In the genomic region with DNA sequence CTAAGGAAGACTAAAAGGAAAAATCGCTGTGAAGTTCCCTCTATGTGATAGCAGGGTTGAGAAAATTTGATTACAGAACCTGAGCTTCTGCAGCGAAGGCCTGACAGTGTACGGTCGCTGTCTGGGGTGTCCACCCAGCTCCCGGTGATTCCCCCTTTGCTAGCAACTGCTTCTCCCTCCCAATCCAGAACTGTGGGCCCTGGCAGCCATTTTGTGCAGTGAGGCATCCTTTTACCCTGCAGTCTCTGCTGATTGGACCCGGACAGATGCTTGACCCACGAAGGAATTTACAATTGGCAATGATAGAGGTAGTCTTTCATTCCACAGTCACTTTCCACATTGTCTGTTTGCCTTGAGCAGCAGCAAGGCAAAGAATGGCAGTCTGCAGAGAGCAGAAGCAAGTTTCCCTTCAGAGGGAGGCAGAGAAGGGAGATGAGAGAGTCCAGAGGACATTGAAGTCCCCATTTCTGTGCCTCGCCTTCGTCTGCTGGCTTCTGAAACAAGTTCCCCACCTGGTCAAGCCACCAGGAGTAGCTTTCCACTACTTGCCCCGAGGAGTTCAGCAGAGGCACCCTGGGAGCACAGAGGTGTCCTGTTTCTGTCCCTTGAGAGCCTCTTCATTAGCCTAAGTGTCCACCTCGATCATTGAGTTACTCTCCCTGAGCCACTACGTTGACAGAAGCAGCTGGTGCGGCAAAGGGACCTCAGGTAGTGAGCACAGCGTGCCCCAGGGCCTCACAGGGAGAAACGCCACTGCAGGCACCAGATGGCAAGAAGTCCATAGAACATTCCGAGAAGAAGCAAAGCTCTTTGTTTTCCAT, we compare ENCODE assay signal across 2 cellular contexts.
TF ChIP-seq lines count a peak whose summit lies in the region.

No MANE protein-coding gene starts in this region.

TF ChIP-seq in SK-N-SH treated with all-trans-retinoic acid at 6 μM for 48 hours, 23 proteins besides CTCF, POLR2A, EP300 and RAD21 (continued from another document):
- TF ChIP-seq, protein P1, sequence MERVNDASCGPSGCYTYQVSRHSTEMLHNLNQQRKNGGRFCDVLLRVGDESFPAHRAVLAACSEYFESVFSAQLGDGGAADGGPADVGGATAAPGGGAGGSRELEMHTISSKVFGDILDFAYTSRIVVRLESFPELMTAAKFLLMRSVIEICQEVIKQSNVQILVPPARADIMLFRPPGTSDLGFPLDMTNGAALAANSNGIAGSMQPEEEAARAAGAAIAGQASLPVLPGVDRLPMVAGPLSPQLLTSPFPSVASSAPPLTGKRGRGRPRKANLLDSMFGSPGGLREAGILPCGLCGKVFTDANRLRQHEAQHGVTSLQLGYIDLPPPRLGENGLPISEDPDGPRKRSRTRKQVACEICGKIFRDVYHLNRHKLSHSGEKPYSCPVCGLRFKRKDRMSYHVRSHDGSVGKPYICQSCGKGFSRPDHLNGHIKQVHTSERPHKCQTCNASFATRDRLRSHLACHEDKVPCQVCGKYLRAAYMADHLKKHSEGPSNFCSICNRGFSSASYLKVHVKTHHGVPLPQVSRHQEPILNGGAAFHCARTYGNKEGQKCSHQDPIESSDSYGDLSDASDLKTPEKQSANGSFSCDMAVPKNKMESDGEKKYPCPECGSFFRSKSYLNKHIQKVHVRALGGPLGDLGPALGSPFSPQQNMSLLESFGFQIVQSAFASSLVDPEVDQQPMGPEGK (CRISPR knock-in tag; IDR thresholded peaks at IDR 0.05; ENCODE audit: borderline replicate concordance): no peak
- TF ChIP-seq, protein P2, sequence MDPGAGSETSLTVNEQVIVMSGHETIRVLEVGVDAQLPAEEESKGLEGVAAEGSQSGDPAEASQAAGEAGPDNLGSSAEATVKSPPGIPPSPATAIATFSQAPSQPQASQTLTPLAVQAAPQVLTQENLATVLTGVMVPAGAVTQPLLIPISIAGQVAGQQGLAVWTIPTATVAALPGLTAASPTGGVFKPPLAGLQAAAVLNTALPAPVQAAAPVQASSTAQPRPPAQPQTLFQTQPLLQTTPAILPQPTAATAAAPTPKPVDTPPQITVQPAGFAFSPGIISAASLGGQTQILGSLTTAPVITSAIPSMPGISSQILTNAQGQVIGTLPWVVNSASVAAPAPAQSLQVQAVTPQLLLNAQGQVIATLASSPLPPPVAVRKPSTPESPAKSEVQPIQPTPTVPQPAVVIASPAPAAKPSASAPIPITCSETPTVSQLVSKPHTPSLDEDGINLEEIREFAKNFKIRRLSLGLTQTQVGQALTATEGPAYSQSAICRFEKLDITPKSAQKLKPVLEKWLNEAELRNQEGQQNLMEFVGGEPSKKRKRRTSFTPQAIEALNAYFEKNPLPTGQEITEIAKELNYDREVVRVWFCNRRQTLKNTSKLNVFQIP (CRISPR knock-in tag; IDR thresholded peaks at IDR 0.05; ENCODE audit: borderline replicate concordance, low read depth): no peak
- TF ChIP-seq PPARA (CRISPR knock-in tag; IDR thresholded peaks at IDR 0.05; ENCODE audit: borderline replicate concordance): no peak
- TF ChIP-seq TOX (CRISPR knock-in tag; IDR thresholded peaks at IDR 0.05; ENCODE audit: borderline replicate concordance): no peak
- no peak for TF ChIP-seq CSDC2 (CRISPR knock-in tag; IDR thresholded peaks at IDR 0.05)
- no peak for TF ChIP-seq ZNF8 (CRISPR knock-in tag; IDR thresholded peaks at IDR 0.05)

TF ChIP-seq in WTC11, 78 proteins besides CTCF, POLR2A, EP300 and RAD21 (continued from another document):
- TF ChIP-seq, protein P3, sequence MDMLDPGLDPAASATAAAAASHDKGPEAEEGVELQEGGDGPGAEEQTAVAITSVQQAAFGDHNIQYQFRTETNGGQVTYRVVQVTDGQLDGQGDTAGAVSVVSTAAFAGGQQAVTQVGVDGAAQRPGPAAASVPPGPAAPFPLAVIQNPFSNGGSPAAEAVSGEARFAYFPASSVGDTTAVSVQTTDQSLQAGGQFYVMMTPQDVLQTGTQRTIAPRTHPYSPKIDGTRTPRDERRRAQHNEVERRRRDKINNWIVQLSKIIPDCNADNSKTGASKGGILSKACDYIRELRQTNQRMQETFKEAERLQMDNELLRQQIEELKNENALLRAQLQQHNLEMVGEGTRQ (CRISPR knock-in tag; IDR thresholded peaks at IDR 0.05): no peak
- TF ChIP-seq, protein P4, sequence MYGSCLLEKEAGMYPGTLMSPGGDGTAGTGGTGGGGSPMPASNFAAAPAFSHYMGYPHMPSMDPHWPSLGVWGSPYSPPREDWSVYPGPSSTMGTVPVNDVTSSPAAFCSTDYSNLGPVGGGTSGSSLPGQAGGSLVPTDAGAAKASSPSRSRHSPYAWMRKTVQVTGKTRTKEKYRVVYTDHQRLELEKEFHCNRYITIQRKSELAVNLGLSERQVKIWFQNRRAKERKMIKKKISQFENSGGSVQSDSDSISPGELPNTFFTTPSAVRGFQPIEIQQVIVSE (CRISPR knock-in tag; IDR thresholded peaks at IDR 0.05; ENCODE audit: borderline replicate concordance): no peak
- TF ChIP-seq NR3C1 (CRISPR knock-in tag; conservative IDR thresholded peaks at IDR 0.05; ENCODE audit: low read depth): no peak
- TF ChIP-seq, protein P5, sequence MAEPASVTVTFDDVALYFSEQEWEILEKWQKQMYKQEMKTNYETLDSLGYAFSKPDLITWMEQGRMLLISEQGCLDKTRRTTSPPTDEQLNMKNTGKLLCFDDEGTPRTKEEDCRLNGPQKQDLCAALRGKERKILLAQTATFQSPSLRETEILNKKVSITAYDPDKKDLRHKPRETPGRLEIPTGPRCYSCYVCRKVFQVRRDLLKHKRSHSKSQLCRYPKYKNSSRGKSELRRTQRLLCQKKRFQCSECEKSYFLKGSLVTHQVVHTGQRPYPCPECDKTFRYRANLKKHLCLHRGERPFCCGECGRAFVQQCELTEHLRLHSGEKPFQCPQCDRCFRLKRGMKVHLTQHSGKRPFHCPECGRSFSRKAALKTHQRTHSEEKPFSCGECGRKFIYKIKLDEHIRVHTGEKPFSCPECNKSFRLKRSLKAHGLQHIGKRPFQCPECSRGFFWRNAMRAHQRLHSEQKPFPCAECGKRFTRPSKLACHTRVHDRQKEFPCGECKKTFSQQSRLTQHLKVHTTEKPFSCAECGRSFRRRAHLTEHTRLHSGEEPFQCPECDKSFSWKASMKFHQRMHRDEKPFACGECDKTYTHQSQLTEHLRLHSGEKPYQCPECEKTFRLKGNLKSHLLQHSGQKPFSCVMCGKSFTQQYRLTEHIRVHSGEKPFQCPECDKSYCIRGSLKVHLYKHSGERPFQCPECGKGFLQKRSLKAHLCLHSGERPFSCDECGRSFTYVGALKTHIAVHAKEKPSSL (CRISPR knock-in tag; conservative IDR thresholded peaks at IDR 0.05): no peak
- TF ChIP-seq, protein P6, sequence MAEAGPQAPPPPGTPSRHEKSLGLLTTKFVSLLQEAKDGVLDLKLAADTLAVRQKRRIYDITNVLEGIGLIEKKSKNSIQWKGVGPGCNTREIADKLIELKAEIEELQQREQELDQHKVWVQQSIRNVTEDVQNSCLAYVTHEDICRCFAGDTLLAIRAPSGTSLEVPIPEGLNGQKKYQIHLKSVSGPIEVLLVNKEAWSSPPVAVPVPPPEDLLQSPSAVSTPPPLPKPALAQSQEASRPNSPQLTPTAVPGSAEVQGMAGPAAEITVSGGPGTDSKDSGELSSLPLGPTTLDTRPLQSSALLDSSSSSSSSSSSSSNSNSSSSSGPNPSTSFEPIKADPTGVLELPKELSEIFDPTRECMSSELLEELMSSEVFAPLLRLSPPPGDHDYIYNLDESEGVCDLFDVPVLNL (CRISPR knock-in tag; IDR thresholded peaks at IDR 0.05; ENCODE audit: borderline replicate concordance, low read depth): no peak
